ENCODE assay signal across 6 cellular contexts in genomic region chr16:2515180-2515803, GRCh38. TPM values are rescaled to one million over a fixed set of nuclear protein-coding genes. Genes with fewer than 3 reads are reported as not detected.
A peak's percentile ranks its signal among the peaks of the same experiment; 100 is the strongest.
DNase-seq lines count a peak whose midpoint lies in the region; ATAC-seq, FAIRE-seq and TF ChIP-seq lines count a peak whose summit lies in the region.

No MANE protein-coding gene starts in this region.

- no peak overlapping the region for H3K4ac ChIP-seq in IMR-90 (ENCODE audit: low read depth, low read length)

- no peaks in the 10 kb centered on the region for H3K9me3 Mint-ChIP-seq in central memory CD8-positive, alpha-beta T cell

- H3K36me3 Mint-ChIP-seq in central memory CD8-positive, alpha-beta T cell (ENCODE audit: insufficient read depth): peaks cover 31% of the 10 kb centered on the region

- peaks cover 4% of the 10 kb centered on the region; the same call in 1 of the 2 replicates for H3K36me3 ChIP-seq in IMR-90 (ENCODE audit: control insufficient read depth, insufficient read depth, low read length)
- H3K36me3 ChIP-seq in ovary: no peaks in the 10 kb centered on the region

- H2BK5ac ChIP-seq in IMR-90 (ENCODE audit: low read depth, low read length, poor library complexity, severe bottlenecking): no peak overlapping the region

- peaks cover 19% of the 10 kb centered on the region for H3K9me1 ChIP-seq in IMR-90 (ENCODE audit: insufficient read depth, low read length)

- H4K91ac ChIP-seq in IMR-90 (ENCODE audit: insufficient read depth, low read depth, low read length): no peak overlapping the region

- H3K27ac ChIP-seq in IMR-90 (ENCODE audit: insufficient read depth, low read length): peak overlapping the region; percentile 57
- peak overlapping the region in 1 of 2 donors; percentile 96 for H3K27ac ChIP-seq in ovary

- peaks cover 73% of the 10 kb centered on the region for H3K4me1 Mint-ChIP-seq in central memory CD8-positive, alpha-beta T cell

- H3K27me3 ChIP-seq in IMR-90 (ENCODE audit: control insufficient read depth, insufficient read depth, low read length) (no peaks in the 10 kb centered on the region), ovary (no peaks in the 10 kb centered on the region)

- BruUV-seq in IMR-90 (replicated peaks; lab: Mats Ljungman, UMichigan): no TSS peak

- TF ChIP-seq RAD21 in IMR-90 (IDR thresholded peaks at IDR 0.05; ENCODE audit: low read length): no peak

- WGBS in IMR-90 (ENCODE audit: extremely low coverage in 2 of 2, insufficient read length in 1 of 2), 2 experiments: no CpG with 5 or more reads among the region's 13 CpGs
- 15 to 20% (median 16%) methylated on average over 13 of the region's 13 CpGs for WGBS in ovary, 3 donors

- H2BK20ac ChIP-seq in IMR-90 (ENCODE audit: low read depth, low read length): no peak overlapping the region

- no peaks in the 10 kb centered on the region for H3K9me3 ChIP-seq in IMR-90 (ENCODE audit: control insufficient read depth, insufficient read depth, low read length)
- H3K9me3 ChIP-seq in ovary: no peaks in the 10 kb centered on the region

- peak overlapping the region; percentile 87 for H3K4me3 Mint-ChIP-seq in central memory CD8-positive, alpha-beta T cell

- CTCF ChIA-PET in IMR-90 (lab: Yijun Ruan, JAX): interaction anchor here (0.5 kb wide), 1 partner anchor 153 kb away, joined by 3 read pairs; no protein-coding TSS in a partner anchor

- dilution Hi-C loops in IMR-90 (cut with HindIII; ENCODE audit: low sequenced_read_pairs, unreplicated experiment): no loop called here

- H4K8ac ChIP-seq in IMR-90 (ENCODE audit: low read depth in 2 of 2, low read length in 2 of 2): no peak overlapping the region

- peak overlapping the region; percentile 93 for H3K4me3 ChIP-seq in IMR-90 (ENCODE audit: insufficient read depth, low read depth, low read length)
- H3K4me3 ChIP-seq in ovary: peak overlapping the region; percentile 92

- DNase-seq in IMR-90 (no peak), ovary (peak in 3 of 5 donors; percentile 24 to 38 (median 29)), GM12891 (ENCODE audit: insufficient read length, low spot score) (no peak), middle frontal gyrus (ENCODE audit: extremely low spot score, low spot score) (no peak)
- no peak for DNase-seq in central memory CD8-positive, alpha-beta T cell (ENCODE audit: low spot score in 2 of 2)

- peak overlapping the region; percentile 76; the same call in 1 of the 2 replicates for H3K14ac ChIP-seq in IMR-90 (replicated peaks; ENCODE audit: low read depth, low read length)

- TF ChIP-seq EP300 in ovary (IDR thresholded peaks at IDR 0.05): no peak

- no peak overlapping the region for H2BK15ac ChIP-seq in IMR-90 (ENCODE audit: low read depth, low read length)

- H3K18ac ChIP-seq in IMR-90 (ENCODE audit: low read depth, low read length): no peak overlapping the region

- H2AFZ ChIP-seq in IMR-90 (replicated peaks; ENCODE audit: low read length, poor library complexity): no peak overlapping the region

- ATAC-seq in IMR-90 (ENCODE audit: low read depth) (no peak), HG03378 (IDR thresholded peaks at IDR 0.05; ENCODE audit: unreplicated experiment) (no peak)
- no peak for ATAC-seq in central memory CD8-positive, alpha-beta T cell (replicated peaks; ENCODE audit: extremely low read depth, poor library complexity, severe bottlenecking)

- peak overlapping the region; percentile 96 for H2AK9ac ChIP-seq in IMR-90 (replicated peaks; ENCODE audit: low read depth, low read length, poor library complexity)

- H4K5ac ChIP-seq in IMR-90 (ENCODE audit: low read depth, low read length): no peak overlapping the region

- H3K23ac ChIP-seq in IMR-90 (ENCODE audit: low read depth, low read length): peak overlapping the region; percentile 95

- no peak overlapping the region for H2BK120ac ChIP-seq in IMR-90 (ENCODE audit: low read depth, low read length)

- in situ Hi-C loops in IMR-90 (cut with MboI; ENCODE audit: low sequenced_read_pairs): no loop called here

- peak overlapping the region; percentile 77 for H3K9ac ChIP-seq in IMR-90 (ENCODE audit: low read depth, low read length)

- peaks cover 0 to 54% of the 10 kb centered on the region in 2 experiments; a peak in 3 of 4 replicates for H3K79me1 ChIP-seq in IMR-90 (ENCODE audit: low read depth in 1 of 2, low read length in 2 of 2)

- no peak for TF ChIP-seq CTCF in IMR-90 (conservative IDR thresholded peaks at IDR 0.05; ENCODE audit: low read depth, low read length)
- TF ChIP-seq CTCF in ovary (IDR thresholded peaks at IDR 0.05): no peak

- H3K4me1 ChIP-seq in IMR-90 (ENCODE audit: control insufficient read depth, insufficient read depth, low read length) (peaks cover 19% of the 10 kb centered on the region), ovary (ENCODE audit: insufficient read depth) (peaks cover 30% of the 10 kb centered on the region)

- FAIRE-seq in GM12891 (lab: Jason Lieb, UNC): no peak

- H3K56ac ChIP-seq in IMR-90 (ENCODE audit: extremely low read depth, insufficient read depth, low read length): no peak overlapping the region

- intact Hi-C loops in IMR-90 (cut with micrococcal nuclease): no loop called here
- intact Hi-C loops in ovary (cut with DNase I): no loop called here

- H3K27ac Mint-ChIP-seq in central memory CD8-positive, alpha-beta T cell (ENCODE audit: low read depth): peak overlapping the region; percentile 96

- H2AK5ac ChIP-seq in IMR-90 (ENCODE audit: low read depth, low read length): peak overlapping the region; percentile 88

- peaks cover 57% of the 10 kb centered on the region for H4K20me1 ChIP-seq in IMR-90 (ENCODE audit: insufficient read depth, low read length)

- H3K4me2 ChIP-seq in IMR-90 (ENCODE audit: low read depth, low read length): peak overlapping the region; percentile 83

- H3K27me3 Mint-ChIP-seq in central memory CD8-positive, alpha-beta T cell: no peaks in the 10 kb centered on the region

- POLR2A ChIA-PET in IMR-90 (lab: Charles Lee; ENCODE audit: unreplicated experiment): no interaction called here

- TF ChIP-seq POLR2A in IMR-90 (IDR thresholded peaks at IDR 0.05; ENCODE audit: low read depth, low read length) (no peak), ovary (IDR thresholded peaks at IDR 0.05) (no peak), GM12891 (IDR thresholded peaks at IDR 0.05; ENCODE audit: low read depth, low read length) (no peak)

TF ChIP-seq in IMR-90, 13 proteins besides CTCF, POLR2A, EP300 and RAD21 (continues in another document):
- TF ChIP-seq CEBPB (IDR thresholded peaks at IDR 0.05; ENCODE audit: low read depth, low read length) (no peak), BHLHE40 (IDR thresholded peaks at IDR 0.05; ENCODE audit: low read depth, low read length) (no peak)

TF ChIP-seq in GM12891, 5 proteins besides CTCF, POLR2A, EP300 and RAD21:
- TF ChIP-seq POLR2AphosphoS5 (IDR thresholded peaks at IDR 0.05; ENCODE audit: low read depth, low read length): no peak
- TF ChIP-seq TAF1 (IDR thresholded peaks at IDR 0.05; ENCODE audit: low read depth, low read length): no peak
- TF ChIP-seq PAX5 (IDR thresholded peaks at IDR 0.05; ENCODE audit: insufficient read depth, low read length, severe bottlenecking): no peak
- TF ChIP-seq SPI1 (IDR thresholded peaks at IDR 0.05; ENCODE audit: low read depth, low read length): no peak
- no peak for TF ChIP-seq POU2F2 (IDR thresholded peaks at IDR 0.05; ENCODE audit: low read depth, low read length)

RNA-seq across cellular contexts. Expression of gene ATP6V0C, which starts 1.5 kb away (rescaled TPM):
- total RNA-seq in IMR-90 (2012; rRNA removed): 8.4 and 8.6 TPM in 2 replicates
- polyA plus RNA-seq in IMR-90 (2012; rRNA removed): 107 and 108 TPM in 2 replicates
- 182 and 333 TPM in 2 replicates for polyA plus RNA-seq in IMR-90 (2012; cell fraction: cytosol; rRNA removed)
- 64.7 and 163 TPM in 2 replicates for polyA plus RNA-seq in IMR-90 (2012; cell fraction: nucleus; rRNA removed; ENCODE audit: low replicate concordance)
- total RNA-seq in ovary: 100 to 1,000 TPM in 5 of 7 donors, 10 to 100 TPM in 2; 34.8 to 143 (median 119) TPM
- 100 to 1,000 TPM in 1 of 2 donors, 10 to 100 TPM in 1; 82.6 to 119 TPM for polyA plus RNA-seq in ovary
- 103 TPM for polyA plus RNA-seq in GM12891 (2012; ENCODE audit: low read depth, missing spikeins)

RNA-seq across cellular contexts. Expression of gene AMDHD2, which starts 4.9 kb away (rescaled TPM):
- 10.0 and 10.6 TPM in 2 replicates for total RNA-seq in IMR-90 (2012; rRNA removed)
- polyA plus RNA-seq in IMR-90 (2012; rRNA removed): 30.3 and 30.8 TPM in 2 replicates
- polyA plus RNA-seq in IMR-90 (2012; cell fraction: cytosol; rRNA removed): 11.5 and 21.8 TPM in 2 replicates
- 189 and 533 TPM in 2 replicates for polyA plus RNA-seq in IMR-90 (2012; cell fraction: nucleus; rRNA removed; ENCODE audit: low replicate concordance)
- total RNA-seq in ovary: 10 to 100 TPM; 14.5 to 28.7 (median 26.9) TPM
- 10 to 100 TPM in 1 of 2 donors, under 1 TPM in 1; 0.47 to 25.6 TPM for polyA plus RNA-seq in ovary
- 14.2 TPM for polyA plus RNA-seq in GM12891 (2012; ENCODE audit: low read depth, missing spikeins)

RNA-seq across cellular contexts. Expression of gene CEMP1, which starts 15.9 kb away (rescaled TPM):
- not detected in 2 replicates for total RNA-seq in IMR-90 (2012; rRNA removed)
- not detected in 2 replicates for polyA plus RNA-seq in IMR-90 (2012; rRNA removed)
- not detected in 2 replicates for polyA plus RNA-seq in IMR-90 (2012; cell fraction: cytosol; rRNA removed)
- polyA plus RNA-seq in IMR-90 (2012; cell fraction: nucleus; rRNA removed; ENCODE audit: low replicate concordance): not detected in 2 replicates
- total RNA-seq in ovary: 1 to 10 TPM in 1 of 7 donors, under 1 TPM in 3, not detected in 3; 0.36 to 1.0 (median 0.41) TPM
- under 1 TPM in 1 of 2 donors, not detected in 1; 0.33 TPM for polyA plus RNA-seq in ovary
- polyA plus RNA-seq in GM12891 (2012; ENCODE audit: low read depth, missing spikeins): 2.6 TPM

RNA-seq across cellular contexts. Expression of gene PDPK1, which starts 22.5 kb away (rescaled TPM):
- total RNA-seq in IMR-90 (2012; rRNA removed) (10.6 and 11.4 TPM in 2 replicates), ovary (10 to 100 TPM; 19.1 to 53.2 (median 37.4) TPM)
- polyA plus RNA-seq in IMR-90 (2012; rRNA removed) (24.3 and 27.3 TPM in 2 replicates), ovary (10 to 100 TPM; 14.6 to 27.2 TPM)
- polyA plus RNA-seq in IMR-90 (2012; cell fraction: cytosol; rRNA removed): 10.6 and 12.5 TPM in 2 replicates
- 33.2 and 64.5 TPM in 2 replicates for polyA plus RNA-seq in IMR-90 (2012; cell fraction: nucleus; rRNA removed; ENCODE audit: low replicate concordance)
- polyA plus RNA-seq in GM12891 (2012; ENCODE audit: low read depth, missing spikeins): 12.6 TPM

RNA-seq across cellular contexts. Expression of gene TBC1D24, which starts 40.4 kb away (rescaled TPM):
- total RNA-seq in IMR-90 (2012; rRNA removed): 7.5 and 8.6 TPM in 2 replicates
- polyA plus RNA-seq in IMR-90 (2012; rRNA removed): 13.4 and 16.2 TPM in 2 replicates
- 6.5 and 11.7 TPM in 2 replicates for polyA plus RNA-seq in IMR-90 (2012; cell fraction: cytosol; rRNA removed)
- 28.4 and 53.0 TPM in 2 replicates for polyA plus RNA-seq in IMR-90 (2012; cell fraction: nucleus; rRNA removed; ENCODE audit: low replicate concordance)
- 1 to 10 TPM; 2.5 to 8.1 (median 6.7) TPM for total RNA-seq in ovary
- 1 to 10 TPM; 1.9 to 2.3 TPM for polyA plus RNA-seq in ovary
- polyA plus RNA-seq in GM12891 (2012; ENCODE audit: low read depth, missing spikeins): 1.1 TPM

Comparison
In these comparisons a context has a peak if more than half of its experiments do, and no peak if none do; other contexts are left out.
1. DNase-seq: peak in ovary (3 of 5); none in IMR-90 (single experiment), central memory CD8-positive, alpha-beta T cell (0 of 2), GM12891 (single experiment) and middle frontal gyrus (single experiment).